In the genomic region with DNA sequence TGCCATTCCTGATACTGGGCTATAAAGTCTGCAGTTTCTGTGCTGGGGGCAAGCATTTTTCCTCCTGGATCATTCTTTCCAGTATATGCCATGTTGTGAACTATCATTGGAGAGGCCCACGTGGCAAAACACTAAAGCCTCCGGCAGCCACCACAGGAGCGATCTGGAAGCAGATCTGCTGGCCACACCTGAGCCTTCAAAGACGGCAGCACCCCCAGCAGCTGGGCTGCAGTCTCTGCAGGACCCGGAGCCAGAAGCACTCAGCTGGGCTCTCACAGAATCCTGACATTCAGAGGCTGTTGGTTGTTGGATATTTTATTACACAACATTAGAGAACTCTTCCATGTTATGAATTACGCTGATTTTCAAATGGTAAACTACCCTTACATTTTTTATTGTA, we compare ENCODE assay signal across 16 cellular contexts.
DNase-seq lines count a peak whose midpoint lies in the region; ATAC-seq lines count a peak whose summit lies in the region.
"Had no signal": no experiment of that assay in that cellular context is flagged by ENCODE, and none has a peak within 500 bp of the region (broad histone marks: within the 10 kb centered on the region; RNA-seq: fewer than 3 reads in every experiment).

No MANE protein-coding gene starts in this region.

- no peak overlapping the region for H2BK120ac ChIP-seq in mesenchymal stem cell (ENCODE audit: low read depth, low read length)

- peak overlapping the region; percentile 39 for H2AK5ac ChIP-seq in mesenchymal stem cell (ENCODE audit: low read length, severe bottlenecking)

- H3K36me3 ChIP-seq in mesenchymal stem cell (ENCODE audit: control insufficient read depth in 1 of 2, insufficient read depth in 2 of 2, low read depth in 1 of 2, low read length in 2 of 2) = no peaks in the 10 kb centered on the region
- H3K36me3 ChIP-seq: BE2C, SJSA1 had no signal

- H2BK12ac ChIP-seq in mesenchymal stem cell (ENCODE audit: low read length in 2 of 2) = no peak overlapping the region

- no peak overlapping the region for H3K4me2 ChIP-seq in mesenchymal stem cell (ENCODE audit: low read length, poor library complexity, severe bottlenecking)

- H3K4me3 ChIP-seq in mesenchymal stem cell (ENCODE audit: insufficient read depth in 1 of 2, low read depth in 1 of 2, low read length in 2 of 2) = no peak overlapping the region
- H3K4me3 ChIP-seq: SJSA1 had no signal

- H4K8ac ChIP-seq in mesenchymal stem cell (ENCODE audit: low read length) = no peak overlapping the region

- H3K9ac ChIP-seq in mesenchymal stem cell (ENCODE audit: low read length) = no peak overlapping the region

- no peaks in the 10 kb centered on the region for H3K79me1 ChIP-seq in mesenchymal stem cell (replicated peaks; ENCODE audit: low read length, poor library complexity, severe bottlenecking)

- DNase-seq in NCI-H2107 (lab: John Stamatoyannopoulos, UW) (peak; percentile 30), NCI-H2107 treated with DMSO at 0.1 percent for 48 hours (lab: John Stamatoyannopoulos, UW; ENCODE audit: unreplicated experiment) (no peak), NCI-H1092 treated with DMSO at 0.1 percent for 48 hours (lab: John Stamatoyannopoulos, UW) (peak; percentile 52), NCI-H526 treated with DMSO at 0.1 percent for 48 hours (lab: John Stamatoyannopoulos, UW) (peak; percentile 38), mesenchymal stem cell (no peak)
- no peak for DNase-seq in stimulated activated CD4-positive, alpha-beta T cell treated with anti-CD3 and anti-CD28 coated beads, Interleukin-2, amount 100 ng/mL, for 48 hours
- DNase-seq in stimulated activated naive CD4-positive, alpha-beta T cell treated with Interleukin-2 at 50 U/mL for 16 hours (lab: John Stamatoyannopoulos, UW) = no peak
- DNase-seq: BE2C; Calu3; CD4-positive, alpha-beta memory T cell; DMS53; H7; NCI-H1436 had no signal

- H2BK15ac ChIP-seq in mesenchymal stem cell (ENCODE audit: low read depth, poor library complexity, severe bottlenecking) = no peak overlapping the region

- H3K14ac ChIP-seq in mesenchymal stem cell (ENCODE audit: low read length in 2 of 2) = no peak overlapping the region

- ATAC-seq in HG02938 (IDR thresholded peaks at IDR 0.05; ENCODE audit: unreplicated experiment) = no peak

- H3K23ac ChIP-seq in mesenchymal stem cell (ENCODE audit: low read length in 2 of 2) = no peak overlapping the region

- WGBS in mesenchymal stem cell = 69% methylated on average over 4 of the region's 6 CpGs

- peak overlapping the region; percentile 48 for H3K27ac ChIP-seq in mesenchymal stem cell (ENCODE audit: low read length, poor library complexity, severe bottlenecking)
- H3K27ac ChIP-seq: HL-60 had no signal

- no peak overlapping the region for H3K18ac ChIP-seq in mesenchymal stem cell (ENCODE audit: low read depth in 1 of 2, low read length in 2 of 2)

- no peaks in the 10 kb centered on the region for H3K9me3 ChIP-seq in mesenchymal stem cell (ENCODE audit: control insufficient read depth, low read length)
- H3K9me3 ChIP-seq: BE2C had no signal

- no peak overlapping the region for H2BK5ac ChIP-seq in mesenchymal stem cell (ENCODE audit: low read depth, low read length, poor library complexity, severe bottlenecking)

- H3K27me3 ChIP-seq in mesenchymal stem cell (ENCODE audit: control insufficient read depth in 1 of 2, insufficient read depth in 1 of 2, low read length in 2 of 2) = no peaks in the 10 kb centered on the region
- H3K27me3 ChIP-seq: BE2C, SJSA1 had no signal

- H2AFZ ChIP-seq in mesenchymal stem cell (ENCODE audit: low read depth, low read length) = no peak overlapping the region

- H3K4me1 ChIP-seq in mesenchymal stem cell (ENCODE audit: control insufficient read depth, insufficient read depth, low read depth, low read length) = peaks cover 16% of the 10 kb centered on the region
- H3K4me1 ChIP-seq: BE2C had no signal

- no peak overlapping the region for H3K4ac ChIP-seq in mesenchymal stem cell (ENCODE audit: low read depth in 1 of 2, low read length in 2 of 2)

- no peak overlapping the region for H4K91ac ChIP-seq in mesenchymal stem cell (ENCODE audit: low read length)

Comparison
In these comparisons a context has a peak if more than half of its experiments do, and no peak if none do; other contexts are left out.
1. DNase-seq: peak in NCI-H2107 (single experiment), NCI-H1092 treated with DMSO at 0.1 percent for 48 hours (single experiment) and NCI-H526 treated with DMSO at 0.1 percent for 48 hours (single experiment); none in NCI-H2107 treated with DMSO at 0.1 percent for 48 hours (single experiment), mesenchymal stem cell (single experiment), stimulated activated CD4-positive, alpha-beta T cell treated with anti-CD3 and anti-CD28 coated beads, Interleukin-2, amount 100 ng/mL, for 48 hours (0 of 2) and stimulated activated naive CD4-positive, alpha-beta T cell treated with Interleukin-2 at 50 U/mL for 16 hours (single experiment).